12 cellular contexts compared by ENCODE assay signal in the genomic region with DNA sequence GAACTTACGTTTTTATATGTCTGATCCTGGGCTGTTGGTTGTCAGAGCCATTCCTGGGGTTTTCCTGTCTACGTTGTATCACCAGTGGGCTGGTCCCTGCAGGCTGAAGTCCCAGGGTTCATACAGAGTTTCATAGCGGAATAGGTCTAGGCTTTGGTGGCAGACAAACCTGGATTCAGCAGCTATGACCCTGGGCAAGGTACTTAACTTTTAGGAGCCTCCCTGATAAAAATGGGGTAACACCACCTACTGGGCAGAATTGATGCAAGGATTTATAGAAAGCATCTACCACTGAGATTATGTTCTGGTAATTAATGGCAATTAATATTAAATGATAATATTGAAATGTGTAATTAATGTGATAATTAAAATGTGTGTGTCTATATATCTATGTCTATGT.
A peak's percentile ranks its signal among the peaks of the same experiment; 100 is the strongest.
DNase-seq lines count a peak whose midpoint lies in the region; ATAC-seq and TF ChIP-seq lines count a peak whose summit lies in the region.
"Had no signal": no experiment of that assay in that cellular context is flagged by ENCODE, and none has a peak within 500 bp of the region (broad histone marks: within the 10 kb centered on the region; RNA-seq: fewer than 3 reads in every experiment).

No MANE protein-coding gene starts in this region.

- peaks cover 29% of the 10 kb centered on the region for H3K36me3 Mint-ChIP-seq in natural killer cell
- H3K36me3 Mint-ChIP-seq: CD14-positive monocyte had no signal

- H3K27ac Mint-ChIP-seq in natural killer cell, result no peak overlapping the region
- H3K27ac Mint-ChIP-seq: CD14-positive monocyte had no signal

- H2AFZ ChIP-seq in PC-9, result no peak overlapping the region

- ATAC-seq in right cardiac atrium (no peak), natural killer cell (no peak), omental fat pad (ENCODE audit: low FRiP score) (no peak)

- no peaks in the 10 kb centered on the region for H3K9me3 Mint-ChIP-seq in natural killer cell
- H3K9me3 Mint-ChIP-seq: CD14-positive monocyte had no signal

- H3K4me3 ChIP-seq in left ventricle myocardium inferior (no peak overlapping the region), right cardiac atrium (ENCODE audit: low read length) (no peak overlapping the region), PC-9 (no peak overlapping the region), fibroblast of pulmonary artery (replicated peaks; ENCODE audit: low read depth, low read length) (no peak overlapping the region)

- peaks cover 18 to 24% of the 10 kb centered on the region in 2 donors for H3K4me1 Mint-ChIP-seq in natural killer cell

- DNase-seq in left ventricle myocardium inferior (no peak), right cardiac atrium (no peak), PC-9 (no peak), fibroblast of pulmonary artery (ENCODE audit: low read depth) (peak; percentile 13), natural killer cell (no peak), omental fat pad (ENCODE audit: low spot score) (no peak), RKO (ENCODE audit: low spot score) (no peak)
- DNase-seq in activated T-cell treated with anti-CD3 and anti-CD28 coated beads, Interleukin-2, amount 50 U/mL, for 48 hours, result no peak
- DNase-seq: amniotic stem cell, NCI-H526, posterior cingulate gyrus had no signal

- peaks cover 81% of the 10 kb centered on the region for H3K36me3 ChIP-seq in left ventricle myocardium inferior
- H3K36me3 ChIP-seq in PC-9 (ENCODE audit: low read depth), result no peaks in the 10 kb centered on the region

- 85% methylated on average over 3 of the region's 3 CpGs for WGBS in right cardiac atrium

- no peak overlapping the region for H3K4me2 ChIP-seq in PC-9

- POLR2A ChIA-PET in PC-9 (lab: Charles Lee; ENCODE audit: unreplicated experiment), result no interaction called here

- CTCF ChIA-PET in PC-9 (lab: Charles Lee), result no interaction called here

- no peaks in the 10 kb centered on the region for H3K79me2 ChIP-seq in PC-9 (ENCODE audit: low read depth)

- no peaks in the 10 kb centered on the region for H3K27me3 Mint-ChIP-seq in natural killer cell (ENCODE audit: low read depth in 2 of 2)

- H4K20me1 ChIP-seq in PC-9 (ENCODE audit: insufficient read depth), result no peaks in the 10 kb centered on the region; the same call in 1 of the 2 replicates

- intact Hi-C loops in left ventricle myocardium inferior (cut with micrococcal nuclease), result no loop called here
- intact Hi-C loops in right cardiac atrium (cut with DNase I), result loop anchor here in 1 of 4 donors (10.0 kb wide), 1 partner anchor 139 kb away; the partner anchor contains the start of gene SYNE2
- intact Hi-C loops in PC-9 (cut with micrococcal nuclease; ENCODE audit: unreplicated experiment), result loop anchor here (5.0 kb wide), 2 partner anchors 152 to 197 kb away; no protein-coding TSS in a partner anchor
- intact Hi-C loops in natural killer cell (cut with micrococcal nuclease), result loop anchor here (1.0 kb wide), 1 partner anchor 153 kb away; no protein-coding TSS in a partner anchor

- H3K9me3 ChIP-seq in left ventricle myocardium inferior (replicated peaks) (no peaks in the 10 kb centered on the region), right cardiac atrium (ENCODE audit: control insufficient read depth, low read length) (no peaks in the 10 kb centered on the region), PC-9 (ENCODE audit: insufficient read depth, low read depth) (no peaks in the 10 kb centered on the region)

- H3K27ac ChIP-seq in left ventricle myocardium inferior (replicated peaks), result no peak overlapping the region
- H3K27ac ChIP-seq in right cardiac atrium (ENCODE audit: low read length), result no peak overlapping the region
- no peak overlapping the region for H3K27ac ChIP-seq in PC-9

- no peaks in the 10 kb centered on the region for H3F3A ChIP-seq in PC-9 (ENCODE audit: insufficient read depth, low read depth)

- BruUV-seq in PC-9 (replicated peaks; lab: Mats Ljungman, UMichigan), result no TSS peak

- H3K9me2 ChIP-seq in PC-9 (ENCODE audit: insufficient read depth), result no peaks in the 10 kb centered on the region

- no peaks in the 10 kb centered on the region for H3K27me3 ChIP-seq in left ventricle myocardium inferior (ENCODE audit: low read depth)
- H3K27me3 ChIP-seq in right cardiac atrium (ENCODE audit: control insufficient read depth, insufficient read depth), result no peaks in the 10 kb centered on the region
- no peaks in the 10 kb centered on the region for H3K27me3 ChIP-seq in PC-9 (ENCODE audit: insufficient read depth, low read depth)

- H3K4me3 Mint-ChIP-seq in natural killer cell, result no peak overlapping the region

- H3K4me1 ChIP-seq in left ventricle myocardium inferior, result no peaks in the 10 kb centered on the region
- H3K4me1 ChIP-seq in right cardiac atrium (ENCODE audit: control insufficient read depth, insufficient read depth, low read length), result no peaks in the 10 kb centered on the region
- no peaks in the 10 kb centered on the region for H3K4me1 ChIP-seq in PC-9 (replicated peaks; ENCODE audit: insufficient read depth)

- TF ChIP-seq CTCF in left ventricle myocardium inferior (IDR thresholded peaks at IDR 0.05; ENCODE audit: borderline replicate concordance) (peak; percentile 42), PC-9 (conservative IDR thresholded peaks at IDR 0.05) (peak; percentile 55; the same call in 1 of the 2 replicates), fibroblast of pulmonary artery (IDR thresholded peaks at IDR 0.05; ENCODE audit: low read length, missing control alignments) (peak; percentile 26), natural killer cell (IDR thresholded peaks at IDR 0.05) (no peak), omental fat pad (IDR thresholded peaks at IDR 0.05) (no peak)

Comparison
In these comparisons a context has a peak if more than half of its experiments do, and no peak if none do; other contexts are left out.
1. CTCF ChIP-seq: peak in left ventricle myocardium inferior (single experiment), PC-9 (single experiment) and fibroblast of pulmonary artery (single experiment); none in natural killer cell (single experiment) and omental fat pad (0 of 3).